In genomic region chr4:113762851-113763172, GRCh38 we compare ENCODE assay signal across 8 cellular contexts. TPM values are rescaled to one million over a fixed set of nuclear protein-coding genes. Genes with fewer than 3 reads are reported as not detected.
DNase-seq lines count a peak whose midpoint lies in the region; ATAC-seq, FAIRE-seq and TF ChIP-seq lines count a peak whose summit lies in the region.

No MANE protein-coding gene starts in this region.

- H3K27ac ChIP-seq in HEK293 (ENCODE audit: extremely low read depth, low read depth, low read length) (peak overlapping the region; percentile 91), iPS DF 6.9 (ENCODE audit: low read length) (no peak overlapping the region)

- peak overlapping the region; percentile 32 for H3K4me3 ChIP-seq in HEK293 (ENCODE audit: low read depth, low read length)
- peak overlapping the region; percentile 8; the same call in 1 of the 2 replicates for H3K4me3 ChIP-seq in iPS DF 6.9 (ENCODE audit: low read length)

- peak overlapping the region; percentile 98 for H3K4me3 Mint-ChIP-seq in activated CD8-positive, alpha-beta T cell treated with anti-CD3 and anti-CD28 coated beads for 36 hours
- H3K4me3 Mint-ChIP-seq in stimulated activated memory B cell treated with anti-CD40 and anti-IgM and Interleukin-4, amounts not matched to agents 10 μg/mL and 1 μg/mL and 100 μg/mL, for 72 hours: peak overlapping the region; percentile 96

- no peaks in the 10 kb centered on the region for H3K27me3 Mint-ChIP-seq in activated CD8-positive, alpha-beta T cell treated with anti-CD3 and anti-CD28 coated beads for 36 hours
- H3K27me3 Mint-ChIP-seq in stimulated activated memory B cell treated with anti-CD40 and anti-IgM and Interleukin-4, amounts not matched to agents 10 μg/mL and 1 μg/mL and 100 μg/mL, for 72 hours: no peaks in the 10 kb centered on the region

- H3K4me1 ChIP-seq in HEK293 (ENCODE audit: control insufficient read depth, insufficient read depth, low read length) (no peaks in the 10 kb centered on the region; the same call in 1 of the 2 replicates), iPS DF 6.9 (ENCODE audit: control insufficient read depth, insufficient read depth, low read length) (peaks cover 2% of the 10 kb centered on the region; the same call in 1 of the 2 replicates)

- POLR2A ChIA-PET in HEK293 (lab: Yijun Ruan, JAX): interaction anchor here (0.6 kb wide), 1 partner anchor 38 kb away, joined by 3 read pairs; no protein-coding TSS in a partner anchor
- POLR2A ChIA-PET in activated CD8-positive, alpha-beta T cell treated with anti-CD3 and anti-CD28 coated beads for 36 hours (lab: Charles Lee): interaction anchor here (0.7 kb wide), 1 partner anchor 13 kb away, joined by 3 read pairs; no protein-coding TSS in a partner anchor

- peaks cover 3% of the 10 kb centered on the region; the same call in 1 of the 2 replicates for H3K27me3 ChIP-seq in iPS DF 6.9 (ENCODE audit: control insufficient read depth, insufficient read depth, low read length)

- H3K9me3 Mint-ChIP-seq in activated CD8-positive, alpha-beta T cell treated with anti-CD3 and anti-CD28 coated beads for 36 hours: no peaks in the 10 kb centered on the region
- no peaks in the 10 kb centered on the region for H3K9me3 Mint-ChIP-seq in stimulated activated memory B cell treated with anti-CD40 and anti-IgM and Interleukin-4, amounts not matched to agents 10 μg/mL and 1 μg/mL and 100 μg/mL, for 72 hours

- TF ChIP-seq CTCF in HEK293 (tag by site-specific recombination; IDR thresholded peaks at IDR 0.05): no peak
- no peak for TF ChIP-seq CTCF in activated CD8-positive, alpha-beta T cell treated with anti-CD3 and anti-CD28 coated beads for 36 hours (IDR thresholded peaks at IDR 0.05)

- H3K4me1 Mint-ChIP-seq in activated CD8-positive, alpha-beta T cell treated with anti-CD3 and anti-CD28 coated beads for 36 hours (ENCODE audit: low read depth): peaks cover 43% of the 10 kb centered on the region
- peaks cover 14% of the 10 kb centered on the region for H3K4me1 Mint-ChIP-seq in stimulated activated memory B cell treated with anti-CD40 and anti-IgM and Interleukin-4, amounts not matched to agents 10 μg/mL and 1 μg/mL and 100 μg/mL, for 72 hours

- no CpG with 5 or more reads among the region's 8 CpGs for WGBS in iPS DF 6.9 (ENCODE audit: insufficient coverage, insufficient read length)

- FAIRE-seq in frontal cortex (lab: Jason Lieb, UNC): no peak

- peaks cover 22% of the 10 kb centered on the region for H3K36me3 Mint-ChIP-seq in activated CD8-positive, alpha-beta T cell treated with anti-CD3 and anti-CD28 coated beads for 36 hours (ENCODE audit: low read depth)
- peaks cover 5% of the 10 kb centered on the region for H3K36me3 Mint-ChIP-seq in stimulated activated memory B cell treated with anti-CD40 and anti-IgM and Interleukin-4, amounts not matched to agents 10 μg/mL and 1 μg/mL and 100 μg/mL, for 72 hours

- H3K9me3 ChIP-seq in HEK293 (ENCODE audit: control insufficient read depth, insufficient read depth, low read depth, low read length) (no peaks in the 10 kb centered on the region), iPS DF 6.9 (ENCODE audit: control insufficient read depth, insufficient read depth, low read length) (no peaks in the 10 kb centered on the region)

- DNase-seq in activated CD8-positive, alpha-beta T cell treated with anti-CD3 and anti-CD28 coated beads for 36 hours: no peak
- DNase-seq in iPS DF 6.9 (ENCODE audit: low read depth, low spot score) (no peak), hippocampal formation (lab: John Stamatoyannopoulos, UW) (no peak), frontal cortex (ENCODE audit: low spot score in 2 of 2) (no peak), NCI-H1048 (lab: John Stamatoyannopoulos, UW) (no peak)

- H3K36me3 ChIP-seq in HEK293 (ENCODE audit: control insufficient read depth in 2 of 2, insufficient read depth in 1 of 2, low read length in 2 of 2): no peaks in the 10 kb centered on the region
- no peaks in the 10 kb centered on the region for H3K36me3 ChIP-seq in iPS DF 6.9 (ENCODE audit: control insufficient read depth, insufficient read depth, low read length)

- intact Hi-C loops in activated CD8-positive, alpha-beta T cell treated with anti-CD3 and anti-CD28 coated beads for 36 hours (cut with micrococcal nuclease): loop anchor here (2.0 to 10.0 kb wide), 6 partner anchors 80 to 371 kb away; no protein-coding TSS in a partner anchor

- H3K27ac Mint-ChIP-seq in activated CD8-positive, alpha-beta T cell treated with anti-CD3 and anti-CD28 coated beads for 36 hours: peak overlapping the region; percentile 98
- peak overlapping the region; percentile 91 for H3K27ac Mint-ChIP-seq in stimulated activated memory B cell treated with anti-CD40 and anti-IgM and Interleukin-4, amounts not matched to agents 10 μg/mL and 1 μg/mL and 100 μg/mL, for 72 hours

- no peak for ATAC-seq in activated CD8-positive, alpha-beta T cell treated with anti-CD3 and anti-CD28 coated beads for 36 hours
- ATAC-seq in stimulated activated memory B cell treated with anti-CD40 and anti-IgM and Interleukin-4, amounts not matched to agents 10 μg/mL and 1 μg/mL and 100 μg/mL, for 72 hours: no peak
- ATAC-seq in HG03565 (IDR thresholded peaks at IDR 0.05; ENCODE audit: unreplicated experiment): no peak

- CTCF ChIA-PET in HEK293 (lab: Yijun Ruan, JAX): interaction anchor here (0.6 kb wide), 1 partner anchor 11 kb away, joined by 3 read pairs; no protein-coding TSS in a partner anchor
- CTCF ChIA-PET in activated CD8-positive, alpha-beta T cell treated with anti-CD3 and anti-CD28 coated beads for 36 hours (lab: Charles Lee): interaction anchor here (1.4 kb wide), 1 partner anchor 215 kb away, joined by 3 read pairs; no protein-coding TSS in a partner anchor

TF ChIP-seq in HEK293, 187 proteins besides CTCF, POLR2A, EP300 and RAD21 (continues in another document):
- TF ChIP-seq SCRT1 (tag by site-specific recombination; IDR thresholded peaks at IDR 0.05; ENCODE audit: borderline replicate concordance) (no peak), RBAK (tag by site-specific recombination; IDR thresholded peaks at IDR 0.05) (no peak), KLF7 (tag by site-specific recombination; IDR thresholded peaks at IDR 0.05; ENCODE audit: borderline replicate concordance) (no peak), ZBTB21 (tag by site-specific recombination; IDR thresholded peaks at IDR 0.05) (no peak), ZNF423 (tag by site-specific recombination; IDR thresholded peaks at IDR 0.05) (no peak), ZNF707 (tag by site-specific recombination; IDR thresholded peaks at IDR 0.05) (no peak), REST (tag by site-specific recombination; IDR thresholded peaks at IDR 0.05) (no peak), TRIM28 (IDR thresholded peaks at IDR 0.05; ENCODE audit: borderline replicate concordance, low read length) (no peak), ZNF366 (tag by site-specific recombination; conservative IDR thresholded peaks at IDR 0.05) (peak; percentile 10; the same call in 1 of the 2 replicates), ZNF585B (tag by site-specific recombination; IDR thresholded peaks at IDR 0.05) (no peak), ZNF335 (tag by site-specific recombination; conservative IDR thresholded peaks at IDR 0.05) (peak; percentile 37), FEZF1 (tag by site-specific recombination; IDR thresholded peaks at IDR 0.05) (peak; percentile 93; the same call in 1 of the 2 replicates), ZNF138 (tag by site-specific recombination; IDR thresholded peaks at IDR 0.05; ENCODE audit: borderline replicate concordance) (no peak), ZBTB10 (tag by site-specific recombination; IDR thresholded peaks at IDR 0.05) (no peak)

RNA-seq across cellular contexts. Expression of gene CAMK2D, which starts 1.3 kb away (rescaled TPM):
- total RNA-seq in activated CD8-positive, alpha-beta T cell treated with anti-CD3 and anti-CD28 coated beads for 36 hours: 10 to 100 TPM; 62.8 to 66.1 TPM
- total RNA-seq in frontal cortex: 69.7 TPM
